8 cellular contexts compared by ENCODE assay signal in the genomic region with DNA sequence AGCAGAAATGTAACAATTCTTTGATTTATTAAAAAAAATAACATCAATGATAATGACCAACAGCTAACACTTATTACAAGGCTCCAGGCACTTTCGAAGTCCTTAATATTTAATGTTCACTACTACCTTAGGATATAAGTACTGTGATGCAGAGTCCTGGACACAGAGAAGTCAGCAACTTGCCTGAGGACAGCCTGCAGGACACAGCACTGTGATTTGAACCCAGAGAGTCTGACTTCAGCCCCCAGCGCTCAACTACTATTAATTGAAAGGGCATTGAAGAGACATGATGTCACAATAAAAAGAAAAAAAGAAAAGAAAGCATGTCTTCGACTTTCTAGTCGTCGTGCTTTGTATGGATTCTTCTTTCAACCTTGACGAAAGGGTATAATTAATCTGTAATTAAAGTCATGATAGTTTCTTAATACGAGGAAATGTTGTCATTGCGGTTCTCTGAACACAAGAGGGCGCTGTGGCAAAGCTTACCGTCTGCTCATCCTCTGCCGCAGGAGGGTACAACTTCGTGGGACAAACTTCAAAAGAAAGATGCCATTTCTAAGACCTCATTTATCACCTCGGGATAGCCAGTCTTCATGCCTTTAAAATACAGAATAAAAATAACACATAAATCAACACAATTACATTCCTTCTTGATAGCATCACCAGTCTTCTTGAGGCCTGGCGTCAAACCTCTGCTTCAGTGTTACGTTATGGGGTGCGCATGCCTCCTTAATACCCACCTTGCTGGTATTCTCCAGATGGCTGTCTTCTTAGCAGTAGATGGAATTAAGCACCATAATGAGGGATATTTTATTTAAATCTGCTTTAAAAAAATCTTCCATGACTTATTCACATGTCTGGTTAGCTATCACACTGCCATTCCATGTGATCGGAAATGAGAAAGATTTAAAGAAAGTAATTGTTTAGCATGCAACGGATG.
DNase-seq lines count a peak whose midpoint lies in the region; ATAC-seq and TF ChIP-seq lines count a peak whose summit lies in the region.

No MANE protein-coding gene starts in this region.

- H3K79me2 ChIP-seq in PC-3 (ENCODE audit: low read length) (no peaks in the 10 kb centered on the region), osteoblast (ENCODE audit: insufficient read depth, low read length) (no peaks in the 10 kb centered on the region)

- DNase-seq in CMK (ENCODE audit: low read depth) (peak; percentile 27), HS-5 (ENCODE audit: low read depth) (peak; percentile 20), PC-3 (peak; percentile 79), activated T-helper 1 cell treated with Interleukin-2 at 50 U/mL for 16 hours (ENCODE audit: low read depth) (peak; percentile 19), fibroblast of the aortic adventitia (ENCODE audit: low read depth) (peak; percentile 77), osteoblast (ENCODE audit: insufficient read length, low spot score, missing footprints) (no peak), upper lobe of right lung (no peak), islet precursor cell (no peak)

- POLR2A ChIA-PET in PC-3 (lab: Charles Lee; ENCODE audit: unreplicated experiment) = no interaction called here

- H3K27me3 ChIP-seq in PC-3 (ENCODE audit: low read length) = no peaks in the 10 kb centered on the region
- no peaks in the 10 kb centered on the region for H3K27me3 ChIP-seq in osteoblast (ENCODE audit: insufficient read depth, low read length)
- no peaks in the 10 kb centered on the region for H3K27me3 ChIP-seq in upper lobe of right lung

- TF ChIP-seq CTCF in PC-3 (conservative IDR thresholded peaks at IDR 0.05; ENCODE audit: low read depth, low read length) (peak; percentile 99), fibroblast of the aortic adventitia (IDR thresholded peaks at IDR 0.05; ENCODE audit: insufficient read depth, low read length) (peak; percentile 73), osteoblast (IDR thresholded peaks at IDR 0.05; ENCODE audit: extremely low read depth, low read depth, low read length) (peak; percentile 91), upper lobe of right lung (IDR thresholded peaks at IDR 0.05) (peak; percentile 93)

- BruUV-seq in PC-3 (replicated peaks; lab: Mats Ljungman, UMichigan) = no TSS peak

- no peak overlapping the region for H3K9ac ChIP-seq in PC-3 (ENCODE audit: low read length)

- no peaks in the 10 kb centered on the region for H3K36me3 ChIP-seq in PC-3 (ENCODE audit: low read depth, low read length)
- H3K36me3 ChIP-seq in osteoblast (ENCODE audit: insufficient read depth, low read length) = no peaks in the 10 kb centered on the region
- no peaks in the 10 kb centered on the region for H3K36me3 ChIP-seq in upper lobe of right lung

- H3K4me1 ChIP-seq in PC-3 (ENCODE audit: insufficient read depth, low read length) (peaks cover 5% of the 10 kb centered on the region; the same call in 1 of the 2 replicates), osteoblast (ENCODE audit: insufficient read depth, low read length) (peaks cover 5% of the 10 kb centered on the region), upper lobe of right lung (peaks cover 11% of the 10 kb centered on the region)

- no peak overlapping the region for H3K27ac ChIP-seq in PC-3 (ENCODE audit: low read length)
- no peak overlapping the region for H3K27ac ChIP-seq in osteoblast (ENCODE audit: low read depth, low read length)
- H3K27ac ChIP-seq in upper lobe of right lung = no peak overlapping the region

- H3K4me3 ChIP-seq in PC-3 (ENCODE audit: low read length) (no peak overlapping the region), fibroblast of the aortic adventitia (ENCODE audit: low read depth, low read length) (no peak overlapping the region), osteoblast (ENCODE audit: insufficient read depth, low read length) (no peak overlapping the region), upper lobe of right lung (no peak overlapping the region)

- intact Hi-C loops in PC-3 (cut with micrococcal nuclease) = loop anchor here (1.0 to 10.0 kb wide), 4 partner anchors 110 to 761 kb away; no protein-coding TSS in a partner anchor
- intact Hi-C loops in upper lobe of right lung (cut with DNase I) = loop anchor here (10.0 kb wide), 1 partner anchor 758 kb away; no protein-coding TSS in a partner anchor

- H3K9me2 ChIP-seq in PC-3 (replicated peaks; ENCODE audit: low read length) = no peaks in the 10 kb centered on the region

- CTCF ChIA-PET in PC-3 (lab: Charles Lee) = interaction anchor here (0.6 to 2.0 kb wide), 5 partner anchors 57 to 761 kb away, joined by 3 to 16 read pairs (median 7); no protein-coding TSS in a partner anchor

- H2AFZ ChIP-seq in PC-3 (ENCODE audit: low read length) (no peak overlapping the region), osteoblast (ENCODE audit: low read length) (no peak overlapping the region)

- H4K20me1 ChIP-seq in PC-3 (ENCODE audit: low read length) (no peaks in the 10 kb centered on the region), osteoblast (ENCODE audit: insufficient read depth, low read length) (no peaks in the 10 kb centered on the region)

- H3K9me3 ChIP-seq in PC-3 (ENCODE audit: low read length) = no peaks in the 10 kb centered on the region
- no peaks in the 10 kb centered on the region for H3K9me3 ChIP-seq in osteoblast (ENCODE audit: low read depth, low read length)
- H3K9me3 ChIP-seq in upper lobe of right lung = no peaks in the 10 kb centered on the region

- H3F3A ChIP-seq in PC-3 (ENCODE audit: low read length, unreplicated experiment) = no peaks in the 10 kb centered on the region

- H3K4me2 ChIP-seq in PC-3 (ENCODE audit: low read length) = no peak overlapping the region
- H3K4me2 ChIP-seq in osteoblast (ENCODE audit: insufficient read depth, low read length) = no peak overlapping the region

- ATAC-seq in PC-3 (peak; percentile 67), upper lobe of right lung (peak; percentile 73)

Comparison
In these comparisons a context has a peak if more than half of its experiments do, and no peak if none do; other contexts are left out.
1. DNase-seq: peak in CMK (single experiment), HS-5 (single experiment), PC-3 (single experiment), activated T-helper 1 cell treated with Interleukin-2 at 50 U/mL for 16 hours (single experiment) and fibroblast of the aortic adventitia (single experiment); none in osteoblast (single experiment), upper lobe of right lung (single experiment) and islet precursor cell (single experiment).
2. Peak in every context shown above with its lines, with median percentiles within 50 percentile points of each other: CTCF ChIP-seq.